29 cellular contexts compared by ENCODE assay signal in the genomic region with DNA sequence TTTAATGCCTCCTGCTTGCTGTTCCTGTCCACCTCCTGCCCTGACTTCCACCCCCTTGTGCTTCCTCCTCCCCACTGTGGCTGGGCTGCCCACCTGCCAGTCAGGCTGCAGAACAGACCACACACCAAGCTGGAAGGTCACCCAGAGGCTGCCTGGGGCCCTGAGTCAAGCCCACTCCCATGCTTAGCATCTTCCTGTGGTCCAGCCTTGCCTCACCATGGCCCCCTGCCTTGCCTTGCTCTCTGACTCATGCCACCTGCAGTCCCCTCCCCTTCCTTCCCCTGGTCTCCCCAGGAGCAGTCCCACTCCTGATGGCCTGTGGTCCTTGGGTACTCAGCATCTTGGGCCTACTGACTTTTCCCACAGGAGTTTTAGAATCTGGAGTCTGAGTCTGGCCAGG. TPM values are rescaled to one million over a fixed set of nuclear protein-coding genes. Genes with fewer than 3 reads are reported as not detected.
"Had no signal": no experiment of that assay in that cellular context is flagged by ENCODE, and none has a peak within 500 bp of the region (broad histone marks: within the 10 kb centered on the region; RNA-seq: fewer than 3 reads in every experiment).

No MANE protein-coding gene starts in this region.

- H3K27ac Mint-ChIP-seq: effector memory CD8-positive, alpha-beta T cell; memory B cell; natural killer cell; stimulated activated naive B cell treated with anti-CD40 and anti-IgM and Interleukin-4, amounts not matched to agents 10 μg/mL and 1 μg/mL and 100 μg/mL, for 72 hours had no signal

- ATAC-seq: effector memory CD8-positive, alpha-beta T cell; left ventricle myocardium superior; lower lobe of right lung; stimulated activated naive B cell treated with anti-CD40 and anti-IgM and Interleukin-4, amounts not matched to agents 10 μg/mL and 1 μg/mL and 100 μg/mL, for 72 hours had no signal

- H3K4me1 ChIP-seq: psoas muscle had no signal

- H3K36me3 Mint-ChIP-seq: natural killer cell had no signal

- H3K9me3 Mint-ChIP-seq: effector memory CD8-positive, alpha-beta T cell; natural killer cell had no signal

- H3K4me1 Mint-ChIP-seq: natural killer cell had no signal

- H3K27ac ChIP-seq: esophagus squamous epithelium, lower lobe of right lung, neural progenitor cell, psoas muscle, skin epidermis, spleen, stomach, thyroid gland had no signal

- DNase-seq: cerebellar nuclear complex; cortex of kidney; effector memory CD8-positive, alpha-beta T cell; erythroblast; esophagus squamous epithelium; head of caudate nucleus; left ventricle myocardium superior; lower lobe of right lung; natural killer cell; nucleus accumbens; psoas muscle; right cardiac atrium; spleen; stimulated activated naive B cell treated with anti-CD40 and anti-IgM and Interleukin-4, amounts not matched to agents 10 μg/mL and 1 μg/mL and 100 μg/mL, for 72 hours; stomach; thyroid gland; trophoblast cell had no signal

- H3K4me3 Mint-ChIP-seq: effector memory CD8-positive, alpha-beta T cell; memory B cell; natural killer cell; stimulated activated naive B cell treated with anti-CD40 and anti-IgM and Interleukin-4, amounts not matched to agents 10 μg/mL and 1 μg/mL and 100 μg/mL, for 72 hours had no signal

RNA-seq across cellular contexts. Expression of a gene that starts 2.3 kb away (rescaled TPM):
- total RNA-seq: dermis microvascular lymphatic vessel endothelial cell, esophagus squamous epithelium, glomerular endothelial cell, left ventricle myocardium superior, lower lobe of right lung, osteocyte, renal cortical epithelial cell, right cardiac atrium, spleen, stomach, subcutaneous adipose tissue, thyroid gland had no signal
- polyA plus RNA-seq: keratinocyte, right cardiac atrium had no signal

RNA-seq across cellular contexts. Expression of a gene that starts 42.3 kb away (rescaled TPM):
- total RNA-seq: dermis microvascular lymphatic vessel endothelial cell, frontal cortex, glomerular endothelial cell, left ventricle myocardium superior, mononuclear cell, natural killer cell, osteocyte, psoas muscle, right cardiac atrium, spleen, subcutaneous adipose tissue, urinary bladder had no signal
- polyA plus RNA-seq: right cardiac atrium had no signal
